Comparison of ENCODE assay signal across 36 cellular contexts in genomic region chr1:97814804-97815203, GRCh38.
"Had no signal": no experiment of that assay in that cellular context is flagged by ENCODE, and none has a peak within 500 bp of the region (broad histone marks: within the 10 kb centered on the region; RNA-seq: fewer than 3 reads in every experiment).

No MANE protein-coding gene starts in this region.

- H3K4me3 ChIP-seq: ascending aorta, cardiac muscle cell had no signal

- H3K27ac Mint-ChIP-seq: activated CD4-positive, alpha-beta memory T cell treated with anti-CD3 and anti-CD28 coated beads, Interleukin-2, amount 10 ng/mL, durations not matched to agents 7 days and 5 days; activated CD4-positive, alpha-beta T cell treated with anti-CD3 and anti-CD28 coated beads for 36 hours; activated CD4-positive, alpha-beta T cell treated with anti-CD3 and anti-CD28 coated beads, Interleukin-2, amount 10 ng/mL, durations not matched to agents 7 days and 5 days; activated CD8-positive, alpha-beta memory T cell treated with anti-CD3 and anti-CD28 coated beads, Interleukin-2, amount 10 ng/mL, durations not matched to agents 7 days and 5 days; activated CD8-positive, alpha-beta T cell treated with anti-CD3 and anti-CD28 coated beads, Interleukin-2, amount 10 ng/mL, durations not matched to agents 7 days and 5 days; activated naive CD4-positive, alpha-beta T cell treated with anti-CD3 and anti-CD28 coated beads for 36 hours; activated naive CD8-positive, alpha-beta T cell; activated naive CD8-positive, alpha-beta T cell treated with anti-CD3 and anti-CD28 coated beads, Interleukin-2, amount 10 ng/mL, durations not matched to agents 7 days and 5 days; activated naive CD8-positive, alpha-beta T cell treated with anti-CD3 and anti-CD28 coated beads, Interleukin-2, amount 50 U/mL, for 24 hours; activated T-cell treated with anti-CD3 and anti-CD28 coated beads, Interleukin-2, amount 50 U/mL, for 24 hours; activated T-helper 2 cell treated with anti-CD3 and anti-CD28 coated beads, Interferon-gamma antibody, Interleukin-2, Interleukin-4, amounts not matched to agents 10 μg/mL and 5 μg/mL and 100 μg/mL, durations not matched to agents 14 hours and 24 hours and 36 hours; brain; T-helper 1 cell treated with Interleukin-12 subunit alpha and Interleukin-12 subunit beta and Interleukin-4 antibody, amounts not matched to agents 30 μg/mL and 1 μg/mL, for 36 hours; T-helper 2 cell treated with Interferon-gamma antibody and Interleukin-4, amounts not matched to agents 5 μg/mL and 100 μg/mL, for 36 hours had no signal

- H3K9me3 Mint-ChIP-seq: activated CD4-positive, alpha-beta memory T cell treated with anti-CD3 and anti-CD28 coated beads, Interleukin-2, amount 10 ng/mL, durations not matched to agents 7 days and 5 days; activated CD4-positive, alpha-beta T cell treated with anti-CD3 and anti-CD28 coated beads, Interleukin-2, amount 10 ng/mL, durations not matched to agents 7 days and 5 days; activated naive CD4-positive, alpha-beta T cell treated with anti-CD3 and anti-CD28 coated beads for 36 hours; activated naive CD4-positive, alpha-beta T cell treated with anti-CD3 and anti-CD28 coated beads, Interleukin-2, amount 50 U/mL, for 24 hours; activated naive CD8-positive, alpha-beta T cell treated with anti-CD3 and anti-CD28 coated beads, Interleukin-2, amount 50 U/mL, for 24 hours; activated T-cell treated with anti-CD3 and anti-CD28 coated beads, Interleukin-2, amount 50 U/mL, for 24 hours; activated T-helper 2 cell treated with anti-CD3 and anti-CD28 coated beads, Interferon-gamma antibody, Interleukin-2, Interleukin-4, amounts not matched to agents 10 μg/mL and 5 μg/mL and 100 μg/mL, durations not matched to agents 14 hours and 24 hours and 36 hours; central memory CD8-positive, alpha-beta T cell; T-helper 1 cell treated with Interleukin-12 subunit alpha and Interleukin-12 subunit beta and Interleukin-4 antibody, amounts not matched to agents 30 μg/mL and 1 μg/mL, for 36 hours; T-helper 2 cell treated with Interferon-gamma antibody and Interleukin-4, amounts not matched to agents 5 μg/mL and 100 μg/mL, for 36 hours had no signal

- ATAC-seq: activated CD4-positive, alpha-beta T cell treated with anti-CD3 and anti-CD28 coated beads for 36 hours; activated CD4-positive, CD25-positive, alpha-beta regulatory T cell treated with anti-CD3 and anti-CD28 coated beads, Interleukin-2, amount 50 U/mL, for 24 hours; activated CD8-positive, alpha-beta memory T cell treated with anti-CD3 and anti-CD28 coated beads, Interleukin-2, amount 10 ng/mL, durations not matched to agents 7 days and 5 days; activated CD8-positive, alpha-beta T cell treated with anti-CD3 and anti-CD28 coated beads, Interleukin-2, amount 10 ng/mL, durations not matched to agents 7 days and 5 days; activated naive CD8-positive, alpha-beta T cell treated with anti-CD3 and anti-CD28 coated beads, Interleukin-2, amount 50 U/mL, for 24 hours had no signal

- H3K9me3 ChIP-seq: ascending aorta had no signal

- H3K4me1 ChIP-seq: ascending aorta had no signal

- H3K36me3 ChIP-seq: ascending aorta, cardiac muscle cell had no signal

- H3K4me3 Mint-ChIP-seq: activated CD4-positive, alpha-beta memory T cell treated with anti-CD3 and anti-CD28 coated beads, Interleukin-2, amount 10 ng/mL, durations not matched to agents 7 days and 5 days; activated CD4-positive, alpha-beta T cell treated with anti-CD3 and anti-CD28 coated beads for 36 hours; activated CD4-positive, alpha-beta T cell treated with anti-CD3 and anti-CD28 coated beads, Interleukin-2, amount 10 ng/mL, durations not matched to agents 7 days and 5 days; activated CD8-positive, alpha-beta memory T cell treated with anti-CD3 and anti-CD28 coated beads, Interleukin-2, amount 10 ng/mL, durations not matched to agents 7 days and 5 days; activated CD8-positive, alpha-beta T cell treated with anti-CD3 and anti-CD28 coated beads, Interleukin-2, amount 10 ng/mL, durations not matched to agents 7 days and 5 days; activated naive CD4-positive, alpha-beta T cell treated with anti-CD3 and anti-CD28 coated beads for 36 hours; activated naive CD4-positive, alpha-beta T cell treated with anti-CD3 and anti-CD28 coated beads, Interleukin-2, amount 50 U/mL, for 24 hours; activated naive CD8-positive, alpha-beta T cell; activated naive CD8-positive, alpha-beta T cell treated with anti-CD3 and anti-CD28 coated beads, Interleukin-2, amount 10 ng/mL, durations not matched to agents 7 days and 5 days; activated naive CD8-positive, alpha-beta T cell treated with anti-CD3 and anti-CD28 coated beads, Interleukin-2, amount 50 U/mL, for 24 hours; activated T-cell treated with anti-CD3 and anti-CD28 coated beads, Interleukin-2, amount 50 U/mL, for 24 hours; brain; central memory CD8-positive, alpha-beta T cell; T-helper 1 cell treated with Interleukin-12 subunit alpha and Interleukin-12 subunit beta and Interleukin-4 antibody, amounts not matched to agents 30 μg/mL and 1 μg/mL, for 36 hours; T-helper 2 cell treated with Interferon-gamma antibody and Interleukin-4, amounts not matched to agents 5 μg/mL and 100 μg/mL, for 36 hours had no signal

- H3K4me1 Mint-ChIP-seq: activated CD4-positive, alpha-beta T cell treated with anti-CD3 and anti-CD28 coated beads, Interleukin-2, amount 10 ng/mL, durations not matched to agents 7 days and 5 days; activated naive CD8-positive, alpha-beta T cell treated with anti-CD3 and anti-CD28 coated beads, Interleukin-2, amount 10 ng/mL, durations not matched to agents 7 days and 5 days; brain had no signal

- H3K27me3 Mint-ChIP-seq: activated CD4-positive, alpha-beta memory T cell treated with anti-CD3 and anti-CD28 coated beads, Interleukin-2, amount 10 ng/mL, durations not matched to agents 7 days and 5 days; activated CD4-positive, alpha-beta T cell treated with anti-CD3 and anti-CD28 coated beads for 36 hours; activated CD4-positive, alpha-beta T cell treated with anti-CD3 and anti-CD28 coated beads, Interleukin-2, amount 10 ng/mL, durations not matched to agents 7 days and 5 days; activated CD8-positive, alpha-beta memory T cell treated with anti-CD3 and anti-CD28 coated beads, Interleukin-2, amount 10 ng/mL, durations not matched to agents 7 days and 5 days; activated naive CD4-positive, alpha-beta T cell treated with anti-CD3 and anti-CD28 coated beads, Interleukin-2, amount 50 U/mL, for 24 hours; activated naive CD8-positive, alpha-beta T cell; activated naive CD8-positive, alpha-beta T cell treated with anti-CD3 and anti-CD28 coated beads, Interleukin-2, amount 10 ng/mL, durations not matched to agents 7 days and 5 days; activated naive CD8-positive, alpha-beta T cell treated with anti-CD3 and anti-CD28 coated beads, Interleukin-2, amount 50 U/mL, for 24 hours; activated T-cell treated with anti-CD3 and anti-CD28 coated beads, Interleukin-2, amount 50 U/mL, for 24 hours; brain; central memory CD8-positive, alpha-beta T cell had no signal

- DNase-seq: activated CD4-positive, alpha-beta memory T cell treated with anti-CD3 and anti-CD28 coated beads, Interleukin-2, amount 10 ng/mL, durations not matched to agents 7 days and 5 days; activated CD4-positive, alpha-beta T cell treated with anti-CD3 and anti-CD28 coated beads for 1 hour; activated CD4-positive, alpha-beta T cell treated with anti-CD3 and anti-CD28 coated beads for 36 hours; activated CD4-positive, alpha-beta T cell treated with anti-CD3 and anti-CD28 coated beads for 48 hours; activated CD4-positive, alpha-beta T cell treated with anti-CD3 and anti-CD28 coated beads, Interleukin-2, amount 10 ng/mL, durations not matched to agents 7 days and 5 days; activated CD4-positive, alpha-beta T cell treated with anti-CD3 and anti-CD28 coated beads, Interleukin-2, amount 50 U/mL, for 48 hours; activated CD4-positive, CD25-positive, alpha-beta regulatory T cell; activated CD8-positive, alpha-beta memory T cell treated with anti-CD3 and anti-CD28 coated beads for 24 hours; activated CD8-positive, alpha-beta memory T cell treated with anti-CD3 and anti-CD28 coated beads, Interleukin-2, amount 10 ng/mL, durations not matched to agents 7 days and 5 days; activated CD8-positive, alpha-beta memory T cell treated with anti-CD3 and anti-CD28 coated beads, Interleukin-2, amount 50 U/mL, for 48 hours; activated CD8-positive, alpha-beta T cell treated with anti-CD3 and anti-CD28 coated beads, Interleukin-2, amount 10 ng/mL, durations not matched to agents 7 days and 5 days; activated effector memory CD4-positive, alpha-beta T cell treated with Interleukin-2 at 50 U/mL for 16 hours; activated gamma-delta T cell; activated naive CD4-positive, alpha-beta T cell treated with anti-CD3 and anti-CD28 coated beads for 36 hours; activated naive CD8-positive, alpha-beta T cell treated with anti-CD3 and anti-CD28 coated beads, Interleukin-2, amount 10 ng/mL, durations not matched to agents 7 days and 5 days; activated naive CD8-positive, alpha-beta T cell treated with anti-CD3 and anti-CD28 coated beads, Interleukin-2, amount 50 U/mL, for 24 hours; activated T-cell treated with anti-CD3 and anti-CD28 coated beads, Interleukin-2, amount 50 U/mL, for 24 hours; activated T-cell treated with anti-CD3 and anti-CD28 coated beads, Interleukin-2, amount 50 U/mL, for 48 hours; amygdala; anterior cingulate cortex; caudate nucleus; cerebellar nuclear complex; T-helper 1 cell; T-helper 2 cell; T-helper 9 cell had no signal

- H3K27ac ChIP-seq: ascending aorta, cardiac muscle cell, VCaP had no signal
